ENCODE assay signal across 8 cellular contexts in the genomic region with DNA sequence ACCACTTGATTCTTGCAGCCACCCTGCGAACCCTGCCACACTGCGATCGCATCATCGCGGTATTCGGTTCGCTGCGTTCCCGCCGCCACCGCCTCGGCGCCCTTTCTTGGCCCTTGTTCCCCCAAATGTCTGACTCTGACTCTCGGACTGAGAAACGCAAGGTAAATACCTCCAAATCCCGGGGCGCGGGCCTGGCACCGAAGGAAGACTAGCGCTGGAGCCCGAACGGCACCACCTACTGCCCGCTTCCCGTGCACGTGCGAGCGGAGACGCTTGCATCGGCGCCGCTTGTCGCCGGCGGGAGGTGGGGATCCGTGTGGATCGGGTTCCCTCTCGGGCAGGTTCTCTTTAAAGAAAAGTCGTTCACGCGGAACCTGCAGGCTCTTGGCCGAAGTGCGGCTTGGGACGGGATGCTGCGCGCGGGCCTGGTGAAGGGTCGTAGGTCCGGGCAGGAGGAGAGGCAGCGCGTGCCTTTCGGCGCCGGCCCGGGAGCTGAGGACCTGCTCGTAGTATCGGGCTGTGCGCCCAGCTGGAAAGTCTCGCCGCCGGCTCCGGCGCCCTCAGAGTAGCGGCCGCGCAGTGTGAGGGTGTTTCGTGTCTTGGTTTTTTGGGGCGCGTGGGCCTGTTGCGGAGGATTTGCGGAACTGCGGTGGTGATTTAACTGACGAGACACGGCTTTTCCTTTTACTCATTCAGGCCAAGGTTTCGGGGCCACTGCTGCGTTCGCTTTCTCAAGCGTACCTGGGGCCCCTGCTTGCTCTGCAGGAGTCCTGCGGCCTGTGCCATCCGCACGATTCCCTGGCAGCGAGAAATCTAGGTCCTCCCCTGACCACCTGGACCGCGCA. TPM values are rescaled to one million over a fixed set of nuclear protein-coding genes. Genes with fewer than 3 reads are reported as not detected.
DNase-seq lines count a peak whose midpoint lies in the region; ATAC-seq and TF ChIP-seq lines count a peak whose summit lies in the region.

No MANE protein-coding gene starts in this region.

- H3K4me1 ChIP-seq in Panc1 (ENCODE audit: control insufficient read depth, insufficient read depth, low read length), result peaks cover 23% of the 10 kb centered on the region

- ATAC-seq in HG03432 (IDR thresholded peaks at IDR 0.05; ENCODE audit: unreplicated experiment), result peak; percentile 4
- ATAC-seq in Panc1, result no peak
- peak; percentile 7 to 15 for ATAC-seq in activated naive CD4-positive, alpha-beta T cell treated with anti-CD3 and anti-CD28 coated beads, Interleukin-2, amount 50 U/mL, for 72 hours
- ATAC-seq in left ventricle myocardium superior, result peak; percentile 24

- intact Hi-C loops in Panc1 (cut with micrococcal nuclease; ENCODE audit: unreplicated experiment), result loop anchor here (10.0 kb wide), 1 partner anchor 334 kb away; no protein-coding TSS in a partner anchor
- intact Hi-C loops in left ventricle myocardium superior (cut with micrococcal nuclease), result no loop called here

- peak; percentile 57 for DNase-seq in DMS79 treated with DMSO at 0.1 percent for 48 hours (lab: John Stamatoyannopoulos, UW)
- no peak for DNase-seq in Panc1 (ENCODE audit: low read depth, low spot score)
- DNase-seq in activated naive CD4-positive, alpha-beta T cell treated with anti-CD3 and anti-CD28 coated beads, Interleukin-2, amount 50 U/mL, for 72 hours (ENCODE audit: low spot score in 2 of 2), result peak; percentile 55 to 73
- DNase-seq in left ventricle myocardium superior, result peak; percentile 71
- no peak for DNase-seq in retinal pigment epithelial cell (ENCODE audit: low read depth)
- DNase-seq in GDM1 (lab: John Stamatoyannopoulos, UW), result no peak
- no peak for DNase-seq in HPDE6-E6E7 (ENCODE audit: extremely low spot score)

- no peaks in the 10 kb centered on the region for H3K9me3 ChIP-seq in Panc1 (ENCODE audit: control insufficient read depth, insufficient read depth, low read depth, low read length)

- TF ChIP-seq CTCF in Panc1 (IDR thresholded peaks at IDR 0.05) (no peak), retinal pigment epithelial cell (conservative IDR thresholded peaks at IDR 0.05; ENCODE audit: low read depth, low read length) (no peak)

- TSS peak; percentile 21 for BruUV-seq in Panc1 (replicated peaks; lab: Mats Ljungman, UMichigan)

- POLR2A ChIA-PET in Panc1 (lab: Charles Lee), result interaction anchor here (0.6 to 0.7 kb wide), 2 partner anchors 29 to 50 kb away, joined by 3 to 4 read pairs; no protein-coding TSS in a partner anchor

- in situ Hi-C loops in Panc1 (cut with HindIII; ENCODE audit: low pct_unique_long_range_greater_than_20kb, low sequenced_read_pairs), result no loop called here

- peaks cover 18 to 44% of the 10 kb centered on the region in 2 donors for H3K36me3 Mint-ChIP-seq in activated naive CD4-positive, alpha-beta T cell treated with anti-CD3 and anti-CD28 coated beads, Interleukin-2, amount 50 U/mL, for 72 hours

- H3K27ac Mint-ChIP-seq in activated naive CD4-positive, alpha-beta T cell treated with anti-CD3 and anti-CD28 coated beads, Interleukin-2, amount 50 U/mL, for 72 hours, result peak overlapping the region; percentile 9 to 92

- H3K4me3 ChIP-seq in Panc1 (ENCODE audit: low read depth in 2 of 2, low read length in 2 of 2) (peak overlapping the region; percentile 68 to 85), retinal pigment epithelial cell (ENCODE audit: low read length) (peak overlapping the region; percentile 87)

- peak overlapping the region; percentile 75 for H3K27ac ChIP-seq in Panc1 (ENCODE audit: low read length)

- H3K27me3 ChIP-seq in Panc1 (ENCODE audit: control insufficient read depth, insufficient read depth, low read length), result no peaks in the 10 kb centered on the region

- peaks cover 15% of the 10 kb centered on the region for H3K36me3 ChIP-seq in Panc1 (ENCODE audit: control insufficient read depth, insufficient read depth, low read length)

- H3K9me3 Mint-ChIP-seq in activated naive CD4-positive, alpha-beta T cell treated with anti-CD3 and anti-CD28 coated beads, Interleukin-2, amount 50 U/mL, for 72 hours, result no peaks in the 10 kb centered on the region

- CTCF ChIA-PET in Panc1 (lab: Charles Lee), result interaction anchor here (0.6 kb wide), 1 partner anchor 578 kb away, joined by 3 read pairs; no protein-coding TSS in a partner anchor

RNA-seq across cellular contexts. Expression of gene BCL2L11, which starts 0.5 kb away (rescaled TPM):
- total RNA-seq in Panc1 (2021; ENCODE audit: unreplicated experiment) (43.8 TPM), left ventricle myocardium superior (10.1 TPM)
- polyA plus RNA-seq in Panc1 (2012; ENCODE audit: insufficient read length), result 26.5 TPM
- total RNA-seq in activated naive CD4-positive, alpha-beta T cell treated with anti-CD3 and anti-CD28 coated beads, Interleukin-2, amount 50 U/mL, for 72 hours, result 10 to 100 TPM; 11.0 to 40.2 TPM

Comparison
In these comparisons a context has a peak if more than half of its experiments do, and no peak if none do; other contexts are left out.
1. DNase-seq: peak in DMS79 treated with DMSO at 0.1 percent for 48 hours (single experiment), activated naive CD4-positive, alpha-beta T cell treated with anti-CD3 and anti-CD28 coated beads, Interleukin-2, amount 50 U/mL, for 72 hours (2 of 2) and left ventricle myocardium superior (single experiment); none in Panc1 (single experiment), retinal pigment epithelial cell (single experiment), GDM1 (single experiment) and HPDE6-E6E7 (single experiment).